In the genomic region with DNA sequence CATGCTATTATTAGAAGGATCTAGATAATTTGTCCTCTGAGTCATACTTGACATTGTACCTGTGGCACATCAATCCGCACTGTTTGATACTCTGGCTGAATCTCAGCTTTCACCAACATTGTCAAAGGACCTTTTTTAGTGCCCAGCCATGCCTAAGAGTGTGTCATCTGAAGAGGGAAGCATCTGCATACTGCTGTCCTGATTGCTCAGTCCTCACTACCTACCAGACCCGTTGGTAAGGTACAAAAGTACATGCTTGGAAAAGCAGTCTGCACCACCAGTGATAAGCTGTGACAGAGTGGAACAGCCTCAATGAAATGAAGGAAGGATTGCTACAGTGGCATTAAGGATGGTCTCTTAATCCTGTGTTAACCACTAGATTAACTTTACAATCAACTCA, we compare ENCODE assay signal across 27 cellular contexts. TPM values are rescaled to one million over a fixed set of nuclear protein-coding genes. Genes with fewer than 3 reads are reported as not detected.
DNase-seq lines count a peak whose midpoint lies in the region; ATAC-seq and TF ChIP-seq lines count a peak whose summit lies in the region.
"Had no signal": no experiment of that assay in that cellular context is flagged by ENCODE, and none has a peak within 500 bp of the region (broad histone marks: within the 10 kb centered on the region; RNA-seq: fewer than 3 reads in every experiment).

No MANE protein-coding gene starts in this region.

- H3K27ac ChIP-seq in cardiac muscle cell (peak overlapping the region; percentile 14), coronary artery (peak overlapping the region in 1 of 2 donors; percentile 43), right cardiac atrium (ENCODE audit: low read length) (peak overlapping the region; percentile 67), vagina (peak overlapping the region; percentile 36)
- H3K27ac ChIP-seq: foreskin keratinocyte had no signal

- peaks cover 33% of the 10 kb centered on the region for H3K36me3 ChIP-seq in cardiac muscle cell
- peaks cover 4 to 27% of the 10 kb centered on the region in 2 donors for H3K36me3 ChIP-seq in vagina
- H3K36me3 ChIP-seq: prostate gland had no signal

- DNase-seq in cardiac muscle cell (ENCODE audit: low read depth in 1 of 2, low spot score in 1 of 2) (no peak), cardiac septum (ENCODE audit: low spot score) (no peak), coronary artery (ENCODE audit: low spot score) (peak; percentile 40), right cardiac atrium (no peak), vagina (ENCODE audit: extremely low spot score in 2 of 2) (no peak), NCI-H345 treated with DMSO at 0.1 percent for 48 hours (lab: John Stamatoyannopoulos, UW; ENCODE audit: unreplicated experiment) (no peak)
- DNase-seq in activated CD4-positive, alpha-beta memory T cell treated with anti-CD3 and anti-CD28 coated beads for 36 hours = no peak
- DNase-seq: ACHN; BE2C; DMS53; foreskin keratinocyte; H7; naive B cell; NCI-H1048; NCI-H1694 treated with DMSO at 0.1 percent for 48 hours; NCI-H2171; NCI-H510A treated with DMSO at 0.1 percent for 48 hours; PC-3; SHP77; stimulated activated CD4-positive, alpha-beta T cell treated with anti-CD3 and anti-CD28 coated beads, Interleukin-2, amount 100 ng/mL, for 24 hours; T-helper 9 cell; transverse colon had no signal

- no peak overlapping the region for H3K4me3 Mint-ChIP-seq in activated CD4-positive, alpha-beta memory T cell treated with anti-CD3 and anti-CD28 coated beads for 36 hours
- H3K4me3 Mint-ChIP-seq: activated T-helper 17 cell treated with anti-CD3 and anti-CD28 coated beads, Interleukin-2, amount 50 U/mL, for 72 hours; naive B cell had no signal

- H3K9me3 ChIP-seq in cardiac muscle cell (ENCODE audit: low read depth) = no peaks in the 10 kb centered on the region
- no peaks in the 10 kb centered on the region for H3K9me3 ChIP-seq in right cardiac atrium (ENCODE audit: control insufficient read depth, low read length)
- no peaks in the 10 kb centered on the region for H3K9me3 ChIP-seq in vagina
- H3K9me3 ChIP-seq: BE2C, prostate gland, transverse colon had no signal

- CTCF ChIA-PET in activated CD4-positive, alpha-beta memory T cell treated with anti-CD3 and anti-CD28 coated beads for 36 hours (lab: Charles Lee) = interaction anchor here (1.2 to 1.6 kb wide), 2 partner anchors 27 to 165 kb away, joined by 3 to 5 read pairs; no protein-coding TSS in a partner anchor

- H3K4me1 ChIP-seq in cardiac muscle cell (ENCODE audit: low read depth) (no peaks in the 10 kb centered on the region), right cardiac atrium (ENCODE audit: control insufficient read depth, insufficient read depth, low read length) (peaks cover 9% of the 10 kb centered on the region), vagina (peaks cover 34% of the 10 kb centered on the region)
- H3K4me1 ChIP-seq: BE2C, foreskin keratinocyte had no signal

- H3K4me3 ChIP-seq in cardiac muscle cell (no peak overlapping the region), coronary artery (no peak overlapping the region), right cardiac atrium (ENCODE audit: low read length) (no peak overlapping the region), vagina (no peak overlapping the region)
- H3K4me3 ChIP-seq: prostate gland, skin epidermis, transverse colon had no signal

- 63% methylated on average over 2 of the region's 2 CpGs for WGBS in right cardiac atrium

- TF ChIP-seq CTCF in cardiac muscle cell (IDR thresholded peaks at IDR 0.05; ENCODE audit: low read depth, low read length) = no peak
- no peak for TF ChIP-seq CTCF in coronary artery (IDR thresholded peaks at IDR 0.05)
- TF ChIP-seq CTCF in vagina (IDR thresholded peaks at IDR 0.05) = no peak

- ATAC-seq in right cardiac atrium (no peak), HG03571 (IDR thresholded peaks at IDR 0.05; ENCODE audit: unreplicated experiment) (no peak)
- ATAC-seq: activated T-helper 17 cell treated with anti-CD3 and anti-CD28 coated beads, Interleukin-2, amount 50 U/mL, for 72 hours; foreskin keratinocyte; left lobe of liver; PC-3 had no signal

- H3K27ac Mint-ChIP-seq in activated CD4-positive, alpha-beta memory T cell treated with anti-CD3 and anti-CD28 coated beads for 36 hours = no peak overlapping the region
- H3K27ac Mint-ChIP-seq: activated T-helper 17 cell treated with anti-CD3 and anti-CD28 coated beads, Interleukin-2, amount 50 U/mL, for 72 hours had no signal

- peaks cover 12% of the 10 kb centered on the region for H3K4me1 Mint-ChIP-seq in activated CD4-positive, alpha-beta memory T cell treated with anti-CD3 and anti-CD28 coated beads for 36 hours (ENCODE audit: low read depth)
- H3K4me1 Mint-ChIP-seq: naive B cell had no signal

- intact Hi-C loops in cardiac septum (cut with DNase I) = no loop called here
- intact Hi-C loops in right cardiac atrium (cut with DNase I) = no loop called here
- intact Hi-C loops in vagina (cut with DNase I) = no loop called here
- intact Hi-C loops in activated CD4-positive, alpha-beta memory T cell treated with anti-CD3 and anti-CD28 coated beads for 36 hours (cut with micrococcal nuclease) = no loop called here

- H3K9me3 Mint-ChIP-seq in activated CD4-positive, alpha-beta memory T cell treated with anti-CD3 and anti-CD28 coated beads for 36 hours = no peaks in the 10 kb centered on the region
- H3K9me3 Mint-ChIP-seq: activated T-helper 17 cell treated with anti-CD3 and anti-CD28 coated beads, Interleukin-2, amount 50 U/mL, for 72 hours; naive B cell had no signal

- POLR2A ChIA-PET in activated CD4-positive, alpha-beta memory T cell treated with anti-CD3 and anti-CD28 coated beads for 36 hours (lab: Charles Lee) = no interaction called here

- H3K27me3 ChIP-seq in cardiac muscle cell (no peaks in the 10 kb centered on the region), right cardiac atrium (ENCODE audit: control insufficient read depth, insufficient read depth) (no peaks in the 10 kb centered on the region), vagina (no peaks in the 10 kb centered on the region)
- H3K27me3 ChIP-seq: BE2C, foreskin keratinocyte, transverse colon had no signal

- no peaks in the 10 kb centered on the region for H3K27me3 Mint-ChIP-seq in activated CD4-positive, alpha-beta memory T cell treated with anti-CD3 and anti-CD28 coated beads for 36 hours
- H3K27me3 Mint-ChIP-seq: activated T-helper 17 cell treated with anti-CD3 and anti-CD28 coated beads, Interleukin-2, amount 50 U/mL, for 72 hours; naive B cell had no signal

- H3K36me3 Mint-ChIP-seq in activated CD4-positive, alpha-beta memory T cell treated with anti-CD3 and anti-CD28 coated beads for 36 hours = peaks cover 29% of the 10 kb centered on the region

- no peak for TF ChIP-seq POLR2A in vagina (IDR thresholded peaks at IDR 0.05)

RNA-seq across cellular contexts. Expression of gene SYNC, which starts 17.1 kb away (rescaled TPM):
- total RNA-seq in cardiac muscle cell (2.5 and 4.5 TPM in 2 replicates), cardiac septum (18.2 TPM), right cardiac atrium (10 to 100 TPM; 18.4 to 33.6 (median 24.5) TPM), vagina (13.0 TPM)
- polyA plus RNA-seq in cardiac muscle cell (1.2 and 1.6 TPM in 2 replicates), right cardiac atrium (14.1 TPM)
- not detected for total RNA-seq in activated CD4-positive, alpha-beta memory T cell treated with anti-CD3 and anti-CD28 coated beads for 36 hours
- total RNA-seq: activated T-helper 17 cell treated with anti-CD3 and anti-CD28 coated beads, Interleukin-2, amount 50 U/mL, for 72 hours had no signal

RNA-seq across cellular contexts. Expression of gene RBBP4, which starts 34.5 kb away (rescaled TPM):
- 275 and 279 TPM in 2 replicates for total RNA-seq in cardiac muscle cell
- 336 and 405 TPM in 2 replicates for polyA plus RNA-seq in cardiac muscle cell
- 96.0 TPM for total RNA-seq in cardiac septum
- 100 to 1,000 TPM; 106 to 114 (median 112) TPM for total RNA-seq in right cardiac atrium
- 52.7 TPM for polyA plus RNA-seq in right cardiac atrium
- 80.3 TPM for total RNA-seq in vagina
- total RNA-seq in activated CD4-positive, alpha-beta memory T cell treated with anti-CD3 and anti-CD28 coated beads for 36 hours = 100 to 1,000 TPM; 325 to 334 TPM

RNA-seq across cellular contexts. Expression of gene ZBTB8OS, which starts 35.1 kb away (rescaled TPM):
- total RNA-seq in cardiac muscle cell (31.7 and 37.1 TPM in 2 replicates), cardiac septum (30.2 TPM), right cardiac atrium (10 to 100 TPM; 28.9 to 35.0 (median 32.7) TPM), vagina (17.4 TPM)
- polyA plus RNA-seq in cardiac muscle cell (52.0 and 66.8 TPM in 2 replicates), right cardiac atrium (50.4 TPM)
- total RNA-seq in activated CD4-positive, alpha-beta memory T cell treated with anti-CD3 and anti-CD28 coated beads for 36 hours = 10 to 100 TPM; 64.8 to 67.4 TPM
